10 cellular contexts compared by ENCODE assay signal in genomic region chr1:2234762-2235113, GRCh38. TPM values are rescaled to one million over a fixed set of nuclear protein-coding genes. Genes with fewer than 3 reads are reported as not detected.
DNase-seq lines count a peak whose midpoint lies in the region; ATAC-seq, FAIRE-seq and TF ChIP-seq lines count a peak whose summit lies in the region.
"Had no signal": no experiment of that assay in that cellular context is flagged by ENCODE, and none has a peak within 500 bp of the region (broad histone marks: within the 10 kb centered on the region; RNA-seq: fewer than 3 reads in every experiment).

No MANE protein-coding gene starts in this region.

- TF ChIP-seq CTCF in fibroblast of the aortic adventitia (IDR thresholded peaks at IDR 0.05; ENCODE audit: insufficient read depth, low read length) (no peak), psoas muscle (IDR thresholded peaks at IDR 0.05) (no peak)

- peaks cover 25% of the 10 kb centered on the region for H3K36me3 Mint-ChIP-seq in activated CD4-positive, alpha-beta memory T cell treated with anti-CD3 and anti-CD28 coated beads for 36 hours

- H3K4me3 ChIP-seq in fibroblast of the aortic adventitia (ENCODE audit: low read depth, low read length) (peak overlapping the region; percentile 37), psoas muscle (peak overlapping the region; percentile 71)

- DNase-seq in GF-D8 (lab: John Stamatoyannopoulos, UW) (peak; percentile 87), fibroblast of the aortic adventitia (ENCODE audit: low read depth) (no peak), psoas muscle (peak in 1 of 2 donors; percentile 50), COR-L47 (lab: John Stamatoyannopoulos, UW) (no peak), GM12892 (ENCODE audit: insufficient read length) (no peak), NCI-H1930 (lab: John Stamatoyannopoulos, UW) (no peak)
- peak; percentile 39 for DNase-seq in activated CD4-positive, alpha-beta memory T cell treated with anti-CD3 and anti-CD28 coated beads for 36 hours
- DNase-seq: mesendoderm, NCI-H2081 treated with DMSO at 0.1 percent for 48 hours had no signal

- no peaks in the 10 kb centered on the region for H3K27me3 ChIP-seq in psoas muscle (ENCODE audit: insufficient read depth in 3 of 3, low read length in 2 of 3)

- FAIRE-seq in GM12892 (lab: Jason Lieb, UNC), result no peak

- TF ChIP-seq POLR2A in GM12892 (IDR thresholded peaks at IDR 0.05; ENCODE audit: low read depth, low read length), result no peak

- intact Hi-C loops in activated CD4-positive, alpha-beta memory T cell treated with anti-CD3 and anti-CD28 coated beads for 36 hours (cut with micrococcal nuclease), result loop anchor here (2.0 kb wide), 1 partner anchor 40 kb away; the partner anchor contains the start of gene FAAP20
- intact Hi-C loops in psoas muscle (cut with DNase I), result loop anchor here (5.0 to 10.0 kb wide), 2 partner anchors 70 to 83 kb away; no protein-coding TSS in a partner anchor

- H3K9me3 Mint-ChIP-seq in activated CD4-positive, alpha-beta memory T cell treated with anti-CD3 and anti-CD28 coated beads for 36 hours, result no peaks in the 10 kb centered on the region

- no peaks in the 10 kb centered on the region for H3K27me3 Mint-ChIP-seq in activated CD4-positive, alpha-beta memory T cell treated with anti-CD3 and anti-CD28 coated beads for 36 hours

- POLR2A ChIA-PET in activated CD4-positive, alpha-beta memory T cell treated with anti-CD3 and anti-CD28 coated beads for 36 hours (lab: Charles Lee), result interaction anchor here (0.7 kb wide), 1 partner anchor 21 kb away, joined by 4 read pairs; no protein-coding TSS in a partner anchor

- H3K9me3 ChIP-seq in psoas muscle, result no peaks in the 10 kb centered on the region

- CTCF ChIA-PET in activated CD4-positive, alpha-beta memory T cell treated with anti-CD3 and anti-CD28 coated beads for 36 hours (lab: Charles Lee), result interaction anchor here (0.8 to 7.8 kb wide), 6 partner anchors 24 to 147 kb away, joined by 3 to 45 read pairs (median 3); partner anchors contain the start of gene FAAP20

- 43 to 52% (median 52%) methylated on average over 4 of the region's 4 CpGs for WGBS in psoas muscle, 3 donors

- peaks cover 90% of the 10 kb centered on the region for H3K4me1 ChIP-seq in psoas muscle

- H3K36me3 ChIP-seq in psoas muscle (ENCODE audit: insufficient read depth in 1 of 2, low read depth in 1 of 2), result no peaks in the 10 kb centered on the region

- peak overlapping the region; percentile 76 for H3K27ac ChIP-seq in psoas muscle

- peak in 3 of 4 donors; percentile 52 to 58 (median 54) for ATAC-seq in psoas muscle
- ATAC-seq in HG03457 (IDR thresholded peaks at IDR 0.05; ENCODE audit: unreplicated experiment), result no peak

- H3K27ac Mint-ChIP-seq in activated CD4-positive, alpha-beta memory T cell treated with anti-CD3 and anti-CD28 coated beads for 36 hours, result peak overlapping the region; percentile 94

- peaks cover 71% of the 10 kb centered on the region for H3K4me1 Mint-ChIP-seq in activated CD4-positive, alpha-beta memory T cell treated with anti-CD3 and anti-CD28 coated beads for 36 hours (ENCODE audit: low read depth)

- peak overlapping the region; percentile 99 for H3K4me3 Mint-ChIP-seq in activated CD4-positive, alpha-beta memory T cell treated with anti-CD3 and anti-CD28 coated beads for 36 hours

RNA-seq across cellular contexts. Expression of gene SKI, which starts 6.6 kb away (rescaled TPM):
- total RNA-seq in activated CD4-positive, alpha-beta memory T cell treated with anti-CD3 and anti-CD28 coated beads for 36 hours, result 10 to 100 TPM; 28.3 to 28.9 TPM
- total RNA-seq in fibroblast of the aortic adventitia (ENCODE audit: low replicate concordance), result 28.1 and 36.6 TPM in 2 replicates
- 10 to 100 TPM; 21.4 to 32.1 (median 30.3) TPM for total RNA-seq in psoas muscle
- 10 to 100 TPM in 2 of 3 donors, 1 to 10 TPM in 1; 7.7 to 20.9 (median 18.3) TPM for polyA plus RNA-seq in psoas muscle
- polyA plus RNA-seq in GM12892 (2012; ENCODE audit: missing spikeins), result 2.0 TPM

RNA-seq across cellular contexts. Expression of gene FAAP20, which starts 40.2 kb away (rescaled TPM):
- total RNA-seq in activated CD4-positive, alpha-beta memory T cell treated with anti-CD3 and anti-CD28 coated beads for 36 hours, result 10 to 100 TPM; 64.9 to 69.8 TPM
- total RNA-seq in fibroblast of the aortic adventitia (ENCODE audit: low replicate concordance), result 18.5 and 23.2 TPM in 2 replicates
- 10 to 100 TPM; 17.8 to 26.3 (median 19.4) TPM for total RNA-seq in psoas muscle
- 10 to 100 TPM; 22.1 to 48.1 (median 28.2) TPM for polyA plus RNA-seq in psoas muscle
- 4.9 TPM for polyA plus RNA-seq in GM12892 (2012; ENCODE audit: missing spikeins)

Comparison
In these comparisons a context has a peak if more than half of its experiments do, and no peak if none do; other contexts are left out.
1. DNase-seq: peak in GF-D8 (single experiment) and activated CD4-positive, alpha-beta memory T cell treated with anti-CD3 and anti-CD28 coated beads for 36 hours (single experiment); none in fibroblast of the aortic adventitia (single experiment), COR-L47 (single experiment), GM12892 (single experiment) and NCI-H1930 (0 of 2).